1 cellular context compared by ENCODE assay signal in genomic region chr19:43534305-43534612, GRCh38.
TF ChIP-seq lines count a peak whose summit lies in the region.

No MANE protein-coding gene starts in this region.

TF ChIP-seq in endothelial cell of umbilical vein, 7 proteins besides CTCF, POLR2A, EP300 and RAD21:
- TF ChIP-seq FOS (IDR thresholded peaks at IDR 0.05; ENCODE audit: borderline replicate concordance, insufficient read depth, low read length) (no peak), GATA2 (IDR thresholded peaks at IDR 0.05; ENCODE audit: insufficient read depth, insufficient read length, low read depth, low read length) (no peak), EZH2 (IDR thresholded peaks at IDR 0.05; ENCODE audit: borderline replicate concordance, low read depth, low read length, severe bottlenecking) (no peak), JUN (IDR thresholded peaks at IDR 0.05; ENCODE audit: borderline replicate concordance, insufficient read depth, insufficient read length, low read depth) (no peak), MYC (IDR thresholded peaks at IDR 0.05; ENCODE audit: low read depth, low read length) (no peak), POLR2AphosphoS5 (IDR thresholded peaks at IDR 0.05; ENCODE audit: insufficient read depth, low read depth, low read length) (no peak), MAX (IDR thresholded peaks at IDR 0.05; ENCODE audit: insufficient read depth, insufficient read length) (no peak)
